Comparison of ENCODE assay signal across 21 cellular contexts in genomic region chr22:17866127-17866526, GRCh38.
DNase-seq lines count a peak whose midpoint lies in the region; ATAC-seq and TF ChIP-seq lines count a peak whose summit lies in the region.
"Had no signal": no experiment of that assay in that cellular context is flagged by ENCODE, and none has a peak within 500 bp of the region (broad histone marks: within the 10 kb centered on the region; RNA-seq: fewer than 3 reads in every experiment).

No MANE protein-coding gene starts in this region.

- H3K36me3 Mint-ChIP-seq in stimulated activated effector memory CD8-positive, alpha-beta T cell treated with anti-CD3 and anti-CD28 coated beads, Interleukin-12 subunit alpha, Interleukin-12 subunit beta, amount 100 ng/mL, for 72 hours: peaks cover 64% of the 10 kb centered on the region

- ATAC-seq in stimulated activated effector memory CD8-positive, alpha-beta T cell treated with anti-CD3 and anti-CD28 coated beads, Interleukin-12 subunit alpha, Interleukin-12 subunit beta, amount 100 ng/mL, for 72 hours: no peak
- ATAC-seq in body of pancreas: no peak
- ATAC-seq: CD8-positive, alpha-beta T cell; stimulated activated naive B cell treated with anti-CD40 and anti-IgM and Interleukin-4, amounts not matched to agents 10 μg/mL and 1 μg/mL and 100 μg/mL, for 72 hours had no signal

- TF ChIP-seq POLR2A in ovary (IDR thresholded peaks at IDR 0.05) (no peak), body of pancreas (IDR thresholded peaks at IDR 0.05) (no peak)

- peak; percentile 97 for DNase-seq in SK-MEL-5 (ENCODE audit: low read depth, low spot score)
- DNase-seq in stimulated activated effector memory CD8-positive, alpha-beta T cell treated with anti-CD3 and anti-CD28 coated beads, Interleukin-12 subunit alpha, Interleukin-12 subunit beta, amount 100 ng/mL, for 72 hours (ENCODE audit: low spot score in 2 of 2): no peak
- no peak for DNase-seq in ovary
- no peak for DNase-seq in SKM-1 treated with dmso at 0.1 percent for 144 hours (lab: John Stamatoyannopoulos, UW; ENCODE audit: unreplicated experiment)
- DNase-seq in KBM-7: no peak
- DNase-seq in body of pancreas: no peak
- DNase-seq: activated CD4-positive, alpha-beta T cell treated with anti-CD3 and anti-CD28 coated beads, Interleukin-2, amount 10 ng/mL, durations not matched to agents 7 days and 5 days; activated naive CD8-positive, alpha-beta T cell treated with anti-CD3 and anti-CD28 coated beads, Interleukin-2, amount 10 ng/mL, durations not matched to agents 7 days and 5 days; CD8-positive, alpha-beta T cell; DMS53; HFFc6; NCI-H1417 treated with DMSO at 0.1 percent for 48 hours; NCI-H2171 treated with DMSO at 0.1 percent for 48 hours; NCI-H748 treated with DMSO at 0.1 percent for 48 hours; stimulated activated naive B cell treated with anti-CD40 and anti-IgM and Interleukin-4, amounts not matched to agents 10 μg/mL and 1 μg/mL and 100 μg/mL, for 72 hours; trophoblast cell had no signal

- H3K9me3 ChIP-seq in ectodermal cell (ENCODE audit: control insufficient read depth, low read length) (no peaks in the 10 kb centered on the region), mesodermal cell (ENCODE audit: control insufficient read depth, low read length) (no peaks in the 10 kb centered on the region), ovary (no peaks in the 10 kb centered on the region), body of pancreas (no peaks in the 10 kb centered on the region)

- peak overlapping the region; percentile 26 for H3K27ac ChIP-seq in ectodermal cell (ENCODE audit: insufficient read depth, low read depth, low read length, poor library complexity, severe bottlenecking)
- H3K27ac ChIP-seq in mesodermal cell (ENCODE audit: low read depth, low read length, severe bottlenecking): peak overlapping the region; percentile 59
- H3K27ac ChIP-seq in ovary: no peak overlapping the region
- H3K27ac ChIP-seq in body of pancreas: no peak overlapping the region
- H3K27ac ChIP-seq: HL-60, VCaP had no signal

- WGBS in ectodermal cell, 2 experiments: 84 to 86% methylated on average over 5 of the region's 5 CpGs
- WGBS in mesodermal cell (ENCODE audit: insufficient coverage in 2 of 2), 2 experiments: 80 to 100% methylated on average over 1 to 2 of the region's 5 CpGs
- 84 to 89% (median 85%) methylated on average over 5 of the region's 5 CpGs for WGBS in ovary, 3 donors
- WGBS in body of pancreas, 2 donors: 75 to 78% methylated on average over 5 of the region's 5 CpGs

- H3K27ac Mint-ChIP-seq in stimulated activated effector memory CD8-positive, alpha-beta T cell treated with anti-CD3 and anti-CD28 coated beads, Interleukin-12 subunit alpha, Interleukin-12 subunit beta, amount 100 ng/mL, for 72 hours: peak overlapping the region; percentile 48
- H3K27ac Mint-ChIP-seq: activated CD4-positive, alpha-beta T cell treated with anti-CD3 and anti-CD28 coated beads, Interleukin-2, amount 10 ng/mL, durations not matched to agents 7 days and 5 days; activated T-helper 2 cell treated with anti-CD3 and anti-CD28 coated beads, Interferon-gamma antibody, Interleukin-2, Interleukin-4, amounts not matched to agents 10 μg/mL and 5 μg/mL and 100 μg/mL, durations not matched to agents 14 hours and 24 hours and 36 hours; CD8-positive, alpha-beta T cell; HFFc6 had no signal

- TF ChIP-seq EP300 in ovary (IDR thresholded peaks at IDR 0.05): no peak

- intact Hi-C loops in ovary (cut with DNase I) (no loop called here), body of pancreas (cut with DNase I) (no loop called here)

- in situ Hi-C loops in SK-MEL-5 (cut with HindIII; ENCODE audit: low pct_unique_long_range_greater_than_20kb, low sequenced_read_pairs): no loop called here
- in situ Hi-C loops in KBM-7 (cut with MboI; ENCODE audit: low pct_unique_long_range_greater_than_20kb, low sequenced_read_pairs): no loop called here

- H3K9me3 Mint-ChIP-seq in stimulated activated effector memory CD8-positive, alpha-beta T cell treated with anti-CD3 and anti-CD28 coated beads, Interleukin-12 subunit alpha, Interleukin-12 subunit beta, amount 100 ng/mL, for 72 hours: no peaks in the 10 kb centered on the region
- H3K9me3 Mint-ChIP-seq: activated CD4-positive, alpha-beta T cell treated with anti-CD3 and anti-CD28 coated beads, Interleukin-2, amount 10 ng/mL, durations not matched to agents 7 days and 5 days; activated naive CD8-positive, alpha-beta T cell treated with anti-CD3 and anti-CD28 coated beads, Interleukin-2, amount 10 ng/mL, durations not matched to agents 7 days and 5 days; activated T-helper 2 cell treated with anti-CD3 and anti-CD28 coated beads, Interferon-gamma antibody, Interleukin-2, Interleukin-4, amounts not matched to agents 10 μg/mL and 5 μg/mL and 100 μg/mL, durations not matched to agents 14 hours and 24 hours and 36 hours; CD8-positive, alpha-beta T cell; HFFc6; stimulated activated naive B cell treated with anti-CD40 and anti-IgM and Interleukin-4, amounts not matched to agents 10 μg/mL and 1 μg/mL and 100 μg/mL, for 72 hours had no signal

- H3K36me3 ChIP-seq in ectodermal cell (ENCODE audit: control insufficient read depth, insufficient read depth, low read length) (peaks cover 5% of the 10 kb centered on the region), mesodermal cell (ENCODE audit: control insufficient read depth, insufficient read depth, low read length) (peaks cover 61% of the 10 kb centered on the region), ovary (no peaks in the 10 kb centered on the region), body of pancreas (replicated peaks in 1 of 2; ENCODE audit: insufficient read depth in 1 of 2, low read depth in 2 of 2) (peaks cover 3 to 31% of the 10 kb centered on the region in 2 donors)

- H3K4me1 Mint-ChIP-seq in stimulated activated effector memory CD8-positive, alpha-beta T cell treated with anti-CD3 and anti-CD28 coated beads, Interleukin-12 subunit alpha, Interleukin-12 subunit beta, amount 100 ng/mL, for 72 hours: peaks cover 6% of the 10 kb centered on the region

- no peak overlapping the region for H3K4me3 Mint-ChIP-seq in stimulated activated effector memory CD8-positive, alpha-beta T cell treated with anti-CD3 and anti-CD28 coated beads, Interleukin-12 subunit alpha, Interleukin-12 subunit beta, amount 100 ng/mL, for 72 hours
- H3K4me3 Mint-ChIP-seq: activated CD4-positive, alpha-beta T cell treated with anti-CD3 and anti-CD28 coated beads, Interleukin-2, amount 10 ng/mL, durations not matched to agents 7 days and 5 days; activated naive CD8-positive, alpha-beta T cell treated with anti-CD3 and anti-CD28 coated beads, Interleukin-2, amount 10 ng/mL, durations not matched to agents 7 days and 5 days; CD8-positive, alpha-beta T cell; HFFc6; stimulated activated naive B cell treated with anti-CD40 and anti-IgM and Interleukin-4, amounts not matched to agents 10 μg/mL and 1 μg/mL and 100 μg/mL, for 72 hours had no signal

- no peak overlapping the region for H3K4me3 ChIP-seq in ectodermal cell (ENCODE audit: insufficient read depth, low read depth, low read length)
- no peak overlapping the region for H3K4me3 ChIP-seq in mesodermal cell (ENCODE audit: extremely low read depth, insufficient read depth, low read length, poor library complexity, severe bottlenecking)
- H3K4me3 ChIP-seq in ovary: no peak overlapping the region
- H3K4me3 ChIP-seq in body of pancreas: no peak overlapping the region

- H3K27me3 ChIP-seq in ectodermal cell (ENCODE audit: control insufficient read depth, insufficient read depth, low read length, poor library complexity, severe bottlenecking): no peaks in the 10 kb centered on the region
- H3K27me3 ChIP-seq in ovary: no peaks in the 10 kb centered on the region
- H3K27me3 ChIP-seq in body of pancreas: no peaks in the 10 kb centered on the region

- H3K4me1 ChIP-seq in ectodermal cell (ENCODE audit: control insufficient read depth, insufficient read depth, low read length) (no peaks in the 10 kb centered on the region), mesodermal cell (ENCODE audit: control insufficient read depth, insufficient read depth, low read length, poor library complexity, severe bottlenecking) (no peaks in the 10 kb centered on the region), ovary (ENCODE audit: insufficient read depth) (no peaks in the 10 kb centered on the region), body of pancreas (no peaks in the 10 kb centered on the region)

- TF ChIP-seq CTCF in ovary (IDR thresholded peaks at IDR 0.05) (no peak), body of pancreas (IDR thresholded peaks at IDR 0.05) (no peak)

Comparison
In these comparisons a context has a peak if more than half of its experiments do, and no peak if none do; other contexts are left out.
1. H3K27ac ChIP-seq: peak in ectodermal cell (single experiment) and mesodermal cell (single experiment); none in ovary (0 of 2) and body of pancreas (0 of 4).